In genomic region chr17:19648475-19649406, GRCh38 we compare ENCODE assay signal across 1 cellular context.
TF ChIP-seq lines count a peak whose summit lies in the region.

Gene ALDH3A2 (plus strand): TSS chr17:19648751. CDS start chr17:19648972, 221 bp downstream.

TF ChIP-seq in HEK293, 187 proteins besides CTCF, POLR2A, EP300 and RAD21 (continued from another document):
- peak; percentile 90 for TF ChIP-seq ZBTB11 (tag by site-specific recombination; conservative IDR thresholded peaks at IDR 0.05; ENCODE audit: low read depth)
- no peak for TF ChIP-seq ZNF26 (tag by site-specific recombination; IDR thresholded peaks at IDR 0.05)
- peak; percentile 85 for TF ChIP-seq SP3 (tag by site-specific recombination; IDR thresholded peaks at IDR 0.05)
- 0 out of 2 replicates have a peak, but pooled peaks have one; percentile 58 for TF ChIP-seq ZFP37 (tag by site-specific recombination; IDR thresholded peaks at IDR 0.05)
- no peak for TF ChIP-seq ZNF639 (tag by site-specific recombination; IDR thresholded peaks at IDR 0.05)
- TF ChIP-seq SCRT1 (tag by site-specific recombination; IDR thresholded peaks at IDR 0.05; ENCODE audit: borderline replicate concordance), result peak; percentile 63; the same call in 1 of the 2 replicates
- TF ChIP-seq ZNF624 (tag by site-specific recombination; IDR thresholded peaks at IDR 0.05), result no peak
- TF ChIP-seq FEZF1 (tag by site-specific recombination; IDR thresholded peaks at IDR 0.05), result peak; percentile 55
- TF ChIP-seq ZNF513 (tag by site-specific recombination; IDR thresholded peaks at IDR 0.05), result no peak
- TF ChIP-seq ZNF544 (tag by site-specific recombination; IDR thresholded peaks at IDR 0.05), result no peak
- no peak for TF ChIP-seq TSHZ1 (tag by site-specific recombination; IDR thresholded peaks at IDR 0.05; ENCODE audit: borderline replicate concordance)
- TF ChIP-seq ZFP3 (tag by site-specific recombination; IDR thresholded peaks at IDR 0.05; ENCODE audit: low read depth), result peak; percentile 27; the same call in 1 of the 2 replicates
- TF ChIP-seq MZF1 (tag by site-specific recombination; IDR thresholded peaks at IDR 0.05; ENCODE audit: borderline replicate concordance), result peak; percentile 44; the same call in 1 of the 2 replicates
- TF ChIP-seq SP7 (tag by site-specific recombination; IDR thresholded peaks at IDR 0.05), result peak; percentile 90
- TF ChIP-seq ZSCAN18 (tag by site-specific recombination; IDR thresholded peaks at IDR 0.05), result no peak
- TF ChIP-seq ZNF660 (tag by site-specific recombination; IDR thresholded peaks at IDR 0.05), result peak; percentile 73; the same call in 1 of the 2 replicates
- peak; percentile 71; the same call in 1 of the 2 replicates for TF ChIP-seq WT1 (tag by site-specific recombination; IDR thresholded peaks at IDR 0.05)
- no peak for TF ChIP-seq ZNF202 (tag by site-specific recombination; IDR thresholded peaks at IDR 0.05; ENCODE audit: borderline replicate concordance)
- 0 out of 2 replicates have a peak, but pooled peaks have one; percentile 38 for TF ChIP-seq ZFP69B (tag by site-specific recombination; IDR thresholded peaks at IDR 0.05)
- TF ChIP-seq ZNF521 (tag by site-specific recombination; IDR thresholded peaks at IDR 0.05), result no peak
- TF ChIP-seq ZBTB10 (tag by site-specific recombination; IDR thresholded peaks at IDR 0.05), result peak; percentile 81
- TF ChIP-seq ZBTB17 (tag by site-specific recombination; IDR thresholded peaks at IDR 0.05), result peak; percentile 86
- no peak for TF ChIP-seq ZNF560 (tag by site-specific recombination; IDR thresholded peaks at IDR 0.05; ENCODE audit: borderline replicate concordance)
- peak; percentile 72; the same call in 1 of the 2 replicates for TF ChIP-seq ZSCAN16 (tag by site-specific recombination; IDR thresholded peaks at IDR 0.05)
- peak; percentile 55; the same call in 1 of the 2 replicates for TF ChIP-seq INSM2 (tag by site-specific recombination; IDR thresholded peaks at IDR 0.05)
